12 cellular contexts compared by ENCODE assay signal in the genomic region with DNA sequence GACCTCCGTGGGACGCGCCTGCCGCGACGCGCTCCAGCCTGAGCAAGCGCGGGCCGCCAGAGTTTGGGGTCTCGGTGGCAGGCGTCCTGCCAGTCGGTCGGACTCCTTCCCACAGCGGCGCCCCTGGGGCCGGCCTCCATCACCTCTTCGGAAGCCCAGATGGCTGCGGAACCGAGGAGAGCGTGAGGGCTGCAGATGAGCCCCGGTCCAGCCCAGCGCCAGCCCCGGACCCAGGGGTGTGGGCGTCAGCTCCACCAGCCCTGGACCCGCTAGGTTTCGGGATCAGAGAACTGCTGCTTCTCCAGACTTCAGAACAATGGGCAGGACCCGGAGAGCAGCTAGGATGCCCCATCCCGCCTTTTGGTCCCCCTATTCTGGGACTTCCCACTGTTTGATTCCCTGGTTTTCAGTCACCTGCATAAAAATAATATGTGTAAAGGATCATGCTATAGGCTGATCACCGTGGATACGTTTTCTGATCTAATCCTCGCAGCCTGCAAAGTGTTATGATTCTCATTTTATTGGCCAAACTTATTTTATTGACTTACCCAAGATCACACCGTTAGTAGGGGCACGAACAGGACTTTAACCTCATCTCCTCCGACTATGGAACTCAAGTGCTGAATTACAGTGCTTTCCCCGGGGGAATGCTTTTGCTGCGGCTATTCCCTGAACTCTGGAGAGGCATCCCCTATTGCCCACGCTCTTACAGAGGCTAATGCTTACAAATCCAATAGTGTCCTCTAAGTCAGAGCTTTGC. TPM values are rescaled to one million over a fixed set of nuclear protein-coding genes. Genes with fewer than 3 reads are reported as not detected.
DNase-seq lines count a peak whose midpoint lies in the region; ATAC-seq and TF ChIP-seq lines count a peak whose summit lies in the region.
"Had no signal": no experiment of that assay in that cellular context is flagged by ENCODE, and none has a peak within 500 bp of the region (broad histone marks: within the 10 kb centered on the region; RNA-seq: fewer than 3 reads in every experiment).

No MANE protein-coding gene starts in this region.

- H3K9me3 ChIP-seq in cardiac muscle cell (ENCODE audit: low read depth): no peaks in the 10 kb centered on the region
- H3K9me3 ChIP-seq in heart right ventricle: no peaks in the 10 kb centered on the region
- no peaks in the 10 kb centered on the region for H3K9me3 ChIP-seq in Panc1 (ENCODE audit: control insufficient read depth, insufficient read depth, low read depth, low read length)
- no peaks in the 10 kb centered on the region for H3K9me3 ChIP-seq in iPS-15b (ENCODE audit: control insufficient read depth, insufficient read depth, low read length)

- peaks cover 15% of the 10 kb centered on the region for H3K36me3 Mint-ChIP-seq in stimulated activated effector memory CD8-positive, alpha-beta T cell treated with anti-CD3 and anti-CD28 coated beads, Interleukin-12 subunit alpha, Interleukin-12 subunit beta, amount 100 ng/mL, for 72 hours

- DNase-seq in cardiac muscle cell (ENCODE audit: low read depth in 1 of 2, low spot score in 1 of 2): no peak
- no peak for DNase-seq in heart right ventricle
- DNase-seq in Panc1 (ENCODE audit: low read depth, low spot score): no peak
- peak in 1 of 2 donors; percentile 48 for DNase-seq in stimulated activated effector memory CD8-positive, alpha-beta T cell treated with anti-CD3 and anti-CD28 coated beads, Interleukin-12 subunit alpha, Interleukin-12 subunit beta, amount 100 ng/mL, for 72 hours (ENCODE audit: low spot score in 2 of 2)
- DNase-seq in NCI-H2107 (lab: John Stamatoyannopoulos, UW): no peak
- DNase-seq in HCEC 1CT: no peak
- DNase-seq: activated effector memory CD4-positive, alpha-beta T cell treated with Interleukin-2 at 50 U/mL for 16 hours; C1 segment of cervical spinal cord had no signal

- peak overlapping the region; percentile 19 for H3K4me3 ChIP-seq in cardiac muscle cell
- H3K4me3 ChIP-seq in heart right ventricle: peak overlapping the region in 5 of 10 donors; percentile 38 to 51 (median 44)
- peak overlapping the region; percentile 55 to 73 for H3K4me3 ChIP-seq in Panc1 (ENCODE audit: low read depth in 2 of 2, low read length in 2 of 2)
- H3K4me3 ChIP-seq in iPS-15b (ENCODE audit: low read depth, low read length): peak overlapping the region; percentile 69
- H3K4me3 ChIP-seq: HAP-1 had no signal

- H3K36me3 ChIP-seq in cardiac muscle cell (no peaks in the 10 kb centered on the region), heart right ventricle (peaks cover 0 to 14% (median 5%) of the 10 kb centered on the region in 9 donors), Panc1 (ENCODE audit: control insufficient read depth, insufficient read depth, low read length) (0 out of 2 replicates have a peak, but pooled peaks cover 1% of the 10 kb centered on the region), iPS-15b (ENCODE audit: control insufficient read depth, insufficient read depth, low read length) (no peaks in the 10 kb centered on the region)
- H3K36me3 ChIP-seq: HAP-1 had no signal

- CTCF ChIA-PET in Panc1 (lab: Charles Lee): interaction anchor here (0.6 kb wide), 2 partner anchors 178 to 408 kb away, joined by 3 to 5 read pairs; no protein-coding TSS in a partner anchor

- intact Hi-C loops in heart right ventricle (cut with DNase I): no loop called here
- intact Hi-C loops in Panc1 (cut with micrococcal nuclease; ENCODE audit: unreplicated experiment): no loop called here

- no peak for TF ChIP-seq CTCF in cardiac muscle cell (IDR thresholded peaks at IDR 0.05; ENCODE audit: low read depth, low read length)
- no peak for TF ChIP-seq CTCF in heart right ventricle (IDR thresholded peaks at IDR 0.05)
- no peak for TF ChIP-seq CTCF in Panc1 (IDR thresholded peaks at IDR 0.05)

- H3K27me3 ChIP-seq in cardiac muscle cell (peaks cover 100% of the 10 kb centered on the region), heart right ventricle (peaks cover 17 to 99% (median 95%) of the 10 kb centered on the region in 7 donors), Panc1 (ENCODE audit: control insufficient read depth, insufficient read depth, low read length) (peaks cover 26% of the 10 kb centered on the region), iPS-15b (ENCODE audit: control insufficient read depth, insufficient read depth, low read length) (peaks cover 100% of the 10 kb centered on the region)

- no peak overlapping the region for H3K27ac ChIP-seq in cardiac muscle cell
- no peak overlapping the region for H3K27ac ChIP-seq in heart right ventricle
- no peak overlapping the region for H3K27ac ChIP-seq in Panc1 (ENCODE audit: low read length)

- H3K4me1 ChIP-seq in cardiac muscle cell (ENCODE audit: low read depth): peaks cover 4% of the 10 kb centered on the region
- H3K4me1 ChIP-seq in heart right ventricle: peaks cover 9 to 46% (median 34%) of the 10 kb centered on the region in 9 donors
- H3K4me1 ChIP-seq in Panc1 (ENCODE audit: control insufficient read depth, insufficient read depth, low read length): peaks cover 9% of the 10 kb centered on the region; the same call in 1 of the 2 replicates
- H3K4me1 ChIP-seq in iPS-15b (ENCODE audit: control insufficient read depth, insufficient read depth, low read length): peaks cover 7% of the 10 kb centered on the region

- WGBS in heart right ventricle, 2 donors: 10 to 17% methylated on average over 38 of the region's 38 CpGs

- H3K4me3 Mint-ChIP-seq in stimulated activated effector memory CD8-positive, alpha-beta T cell treated with anti-CD3 and anti-CD28 coated beads, Interleukin-12 subunit alpha, Interleukin-12 subunit beta, amount 100 ng/mL, for 72 hours: peak overlapping the region; percentile 33

- in situ Hi-C loops in Panc1 (cut with HindIII; ENCODE audit: low pct_unique_long_range_greater_than_20kb, low sequenced_read_pairs): no loop called here

- BruUV-seq in Panc1 (replicated peaks; lab: Mats Ljungman, UMichigan): no TSS peak

- POLR2A ChIA-PET in Panc1 (lab: Charles Lee): interaction anchor here (0.5 to 0.6 kb wide), 2 partner anchors 10 to 13 kb away, joined by 3 to 4 read pairs; a partner anchor contains a TSS

- H3K27ac Mint-ChIP-seq in stimulated activated effector memory CD8-positive, alpha-beta T cell treated with anti-CD3 and anti-CD28 coated beads, Interleukin-12 subunit alpha, Interleukin-12 subunit beta, amount 100 ng/mL, for 72 hours: no peak overlapping the region

- no peak for ATAC-seq in heart right ventricle
- ATAC-seq in Panc1: no peak
- no peak for ATAC-seq in stimulated activated effector memory CD8-positive, alpha-beta T cell treated with anti-CD3 and anti-CD28 coated beads, Interleukin-12 subunit alpha, Interleukin-12 subunit beta, amount 100 ng/mL, for 72 hours
- ATAC-seq in GM21529 (IDR thresholded peaks at IDR 0.05; ENCODE audit: unreplicated experiment): no peak

- H3K4me1 Mint-ChIP-seq in stimulated activated effector memory CD8-positive, alpha-beta T cell treated with anti-CD3 and anti-CD28 coated beads, Interleukin-12 subunit alpha, Interleukin-12 subunit beta, amount 100 ng/mL, for 72 hours: peaks cover 30% of the 10 kb centered on the region

- no peak overlapping the region for H3K9ac ChIP-seq in iPS-15b (ENCODE audit: low read depth, low read length)

- no peaks in the 10 kb centered on the region for H3K9me3 Mint-ChIP-seq in stimulated activated effector memory CD8-positive, alpha-beta T cell treated with anti-CD3 and anti-CD28 coated beads, Interleukin-12 subunit alpha, Interleukin-12 subunit beta, amount 100 ng/mL, for 72 hours

RNA-seq across cellular contexts. Expression of a gene that starts 2.8 kb away (rescaled TPM):
- total RNA-seq in cardiac muscle cell: 0.06 and 0.21 TPM in 2 replicates
- 0.06 TPM in 1 of 2 replicates, not detected in the other for polyA plus RNA-seq in cardiac muscle cell
- total RNA-seq in heart right ventricle: under 1 TPM in 2 of 10 donors, not detected in 8; 0.08 to 0.15 TPM
- polyA plus RNA-seq in heart right ventricle: not detected
- 1.1 TPM for total RNA-seq in Panc1 (2021; ENCODE audit: unreplicated experiment)
- polyA plus RNA-seq in Panc1 (2012; ENCODE audit: insufficient read length): 2.7 TPM
- total RNA-seq: RPMI7951 had no signal

RNA-seq across cellular contexts. Expression of a gene that starts 10.3 kb away (rescaled TPM):
- total RNA-seq in cardiac muscle cell (1.2 and 2.1 TPM in 2 replicates), heart right ventricle (not detected), Panc1 (2021; ENCODE audit: unreplicated experiment) (1.5 TPM)
- polyA plus RNA-seq in cardiac muscle cell (1.2 and 3.0 TPM in 2 replicates), heart right ventricle (not detected)
- 2.7 TPM for polyA plus RNA-seq in Panc1 (2012; ENCODE audit: insufficient read length)
- total RNA-seq: RPMI7951 had no signal
